In genomic region chr10:15585303-15585715, GRCh38 we compare ENCODE assay signal across 9 cellular contexts.
DNase-seq lines count a peak whose midpoint lies in the region; ATAC-seq and TF ChIP-seq lines count a peak whose summit lies in the region.
"Had no signal": no experiment of that assay in that cellular context is flagged by ENCODE, and none has a peak within 500 bp of the region (broad histone marks: within the 10 kb centered on the region; RNA-seq: fewer than 3 reads in every experiment).

No MANE protein-coding gene starts in this region.

- DNase-seq in Ammon's horn (ENCODE audit: low spot score) (peak; percentile 47), GM13976 (ENCODE audit: low spot score) (peak; percentile 45), NCI-H2196 treated with DMSO at 0.1 percent for 48 hours (lab: John Stamatoyannopoulos, UW; ENCODE audit: unreplicated experiment) (peak; percentile 0), cardiac muscle cell (ENCODE audit: low read depth in 1 of 2, low spot score in 1 of 2) (peak; percentile 67 to 69), retina (peak; percentile 29)
- peak; percentile 59 to 63 for DNase-seq in activated T-cell treated with anti-CD3 and anti-CD28 coated beads, Interleukin-2, amount 50 U/mL, for 48 hours

- TF ChIP-seq CTCF in GM13976 (IDR thresholded peaks at IDR 0.05; ENCODE audit: borderline replicate concordance, control extremely low read depth, extremely low read depth, insufficient read depth, missing control alignments) (peak; percentile 71), cardiac muscle cell (IDR thresholded peaks at IDR 0.05; ENCODE audit: low read depth, low read length) (peak; percentile 85)

- ATAC-seq in HG02852 (IDR thresholded peaks at IDR 0.05; ENCODE audit: unreplicated experiment) (peak; percentile 74), HG03175 (IDR thresholded peaks at IDR 0.05; ENCODE audit: unreplicated experiment) (no peak)

- no peak overlapping the region for H3K4me3 ChIP-seq in cardiac muscle cell
- H3K4me3 ChIP-seq: SK-N-MC had no signal

- H3K36me3 ChIP-seq in cardiac muscle cell = no peaks in the 10 kb centered on the region

- no peaks in the 10 kb centered on the region for H3K27me3 ChIP-seq in cardiac muscle cell

- in situ Hi-C loops in GM13976 (cut with MboI; ENCODE audit: low sequenced_read_pairs, unreplicated experiment) = no loop called here

- no peaks in the 10 kb centered on the region for H3K4me1 ChIP-seq in cardiac muscle cell (ENCODE audit: low read depth)

- H3K9me3 ChIP-seq in cardiac muscle cell (ENCODE audit: low read depth) = no peaks in the 10 kb centered on the region

- no peak overlapping the region for H3K27ac ChIP-seq in cardiac muscle cell
- H3K27ac ChIP-seq: SK-N-MC had no signal

Comparison
In these comparisons a context has a peak if more than half of its experiments do, and no peak if none do; other contexts are left out.
1. DNase-seq: peak in every context shown above with its lines; median percentile 68 in cardiac muscle cell; 61 in activated T-cell treated with anti-CD3 and anti-CD28 coated beads, Interleukin-2, amount 50 U/mL, for 48 hours; 47 in Ammon's horn; 45 in GM13976; 29 in retina; 0 in NCI-H2196 treated with DMSO at 0.1 percent for 48 hours.